Comparison of ENCODE assay signal across 38 cellular contexts in the genomic region with DNA sequence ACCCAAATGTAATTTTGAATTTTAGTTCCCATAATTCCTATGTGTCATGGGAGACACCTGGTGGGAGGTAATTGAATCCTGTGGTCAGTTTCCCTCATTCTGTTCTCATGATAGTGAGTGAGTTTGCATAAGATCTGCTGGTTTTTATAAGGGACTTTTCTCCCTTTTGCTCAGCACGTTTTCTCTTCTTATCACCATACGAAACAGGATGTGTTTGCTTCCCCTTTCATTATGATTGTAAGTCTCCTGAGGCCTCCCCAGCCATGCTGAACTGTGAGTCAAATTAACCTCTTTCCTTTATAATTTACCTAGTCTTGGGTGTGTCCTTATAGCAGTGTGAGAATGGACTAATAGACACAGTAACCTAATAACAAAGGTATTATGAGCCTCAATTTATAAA. TPM values are rescaled to one million over a fixed set of nuclear protein-coding genes. Genes with fewer than 3 reads are reported as not detected.
"Had no signal": no experiment of that assay in that cellular context is flagged by ENCODE, and none has a peak within 500 bp of the region (broad histone marks: within the 10 kb centered on the region; RNA-seq: fewer than 3 reads in every experiment).

No MANE protein-coding gene starts in this region.

- H3K27me3 ChIP-seq: brain microvascular endothelial cell, dorsolateral prefrontal cortex, gastrocnemius medialis, hepatocyte, pancreas, upper lobe of left lung, vagina had no signal

- H3K9me3 ChIP-seq: gastrocnemius medialis, pancreas, prostate gland, vagina had no signal

- H3K27ac ChIP-seq: brain microvascular endothelial cell, coronary artery, dorsolateral prefrontal cortex, gastrocnemius medialis, hepatocyte, pancreas, prostate gland, skin epidermis, upper lobe of left lung, vagina, VCaP had no signal

- H3K4me3 ChIP-seq: coronary artery, dorsolateral prefrontal cortex, gastrocnemius medialis, hepatocyte, pancreas, prostate gland, skin epidermis, upper lobe of left lung, vagina had no signal

- H3K4me2 ChIP-seq: hepatocyte had no signal

- H3K36me3 ChIP-seq: brain microvascular endothelial cell, gastrocnemius medialis, pancreas, prostate gland, upper lobe of left lung, vagina had no signal

- FAIRE-seq: astrocyte, keratinocyte had no signal

- H3K4me1 ChIP-seq: gastrocnemius medialis, pancreas, prostate gland, upper lobe of left lung, vagina had no signal

- DNase-seq: activated CD4-positive, alpha-beta memory T cell treated with anti-CD3 and anti-CD28 coated beads, Interleukin-2, amount 10 ng/mL, durations not matched to agents 7 days and 5 days; activated CD4-positive, alpha-beta T cell treated with anti-CD3 and anti-CD28 coated beads, Interleukin-2, amount 10 ng/mL, durations not matched to agents 7 days and 5 days; activated gamma-delta T cell treated with Interleukin-2 at 50 U/mL for 16 hours; activated naive CD4-positive, alpha-beta T cell treated with anti-CD3 and anti-CD28 coated beads, Interleukin-2, amount 50 U/mL, for 16 hours; activated T-cell treated with anti-CD3 and anti-CD28 coated beads, Interleukin-2, amount 50 U/mL, for 4 hours; amniotic stem cell; brain microvascular endothelial cell; dorsolateral prefrontal cortex; effector memory CD8-positive, alpha-beta T cell; erythroblast; gastrocnemius medialis; left cardiac atrium; mammary epithelial cell; naive thymus-derived CD8-positive, alpha-beta T cell; nucleus accumbens; pancreas; retina; stimulated activated CD4-positive, alpha-beta T cell treated with anti-CD3 and anti-CD28 coated beads, Interleukin-12 subunit alpha, Interleukin-12 subunit beta, amount 100 ng/mL, for 4 hours; stimulated activated CD4-positive, alpha-beta T cell treated with anti-CD3 and anti-CD28 coated beads, Interleukin-4, amount 100 ng/mL, for 1 hour; upper lobe of left lung had no signal

- H3K79me2 ChIP-seq: hepatocyte had no signal

- ATAC-seq: activated CD4-positive, CD25-positive, alpha-beta regulatory T cell treated with anti-CD3 and anti-CD28 coated beads, Interleukin-2, amount 50 U/mL, for 24 hours; activated T-cell treated with anti-CD3 and anti-CD28 coated beads, Interleukin-2, amount 50 U/mL, for 4 hours; activated T-helper 17 cell treated with anti-CD3 and anti-CD28 coated beads, Interleukin-2, amount 50 U/mL, for 72 hours; effector memory CD8-positive, alpha-beta T cell; gastrocnemius medialis; left cardiac atrium; naive thymus-derived CD8-positive, alpha-beta T cell; pancreas; sciatic nerve had no signal

- H2AFZ ChIP-seq: hepatocyte had no signal

RNA-seq across cellular contexts. Expression of gene ZNF736, which starts 36.1 kb away (rescaled TPM):
- total RNA-seq: hepatocyte, mesothelial cell of epicardium, neural crest cell had no signal
- polyA plus RNA-seq: hepatocyte had no signal

RNA-seq across cellular contexts. Expression of gene ZNF679, which starts 49.4 kb away (rescaled TPM):
- total RNA-seq: activated CD4-positive, alpha-beta memory T cell treated with anti-CD3 and anti-CD28 coated beads, Interleukin-2, amount 10 ng/mL, durations not matched to agents 7 days and 5 days; activated CD4-positive, alpha-beta T cell treated with anti-CD3 and anti-CD28 coated beads, Interleukin-2, amount 10 ng/mL, durations not matched to agents 7 days and 5 days; activated T-cell treated with anti-CD3 and anti-CD28 coated beads, Interleukin-2, amount 50 U/mL, for 4 hours; activated T-helper 17 cell treated with anti-CD3 and anti-CD28 coated beads, Interleukin-2, amount 50 U/mL, for 72 hours; astrocyte; cardiac septum; cerebellum; dorsolateral prefrontal cortex; gastrocnemius medialis; hepatocyte; left cardiac atrium; liver; mammary epithelial cell; mesothelial cell of epicardium; naive thymus-derived CD8-positive, alpha-beta T cell; neural crest cell; pancreas; prostate gland; sciatic nerve; subcutaneous adipose tissue; upper lobe of left lung; vagina had no signal
- polyA plus RNA-seq: hepatocyte; keratinocyte; liver; mammary epithelial cell; naive thymus-derived CD8-positive, alpha-beta T cell; pancreas; thymus had no signal
